In genomic region chr17:30363715-30364202, GRCh38 we compare ENCODE assay signal across 9 cellular contexts. TPM values are rescaled to one million over a fixed set of nuclear protein-coding genes. Genes with fewer than 3 reads are reported as not detected.
DNase-seq lines count a peak whose midpoint lies in the region; ATAC-seq and TF ChIP-seq lines count a peak whose summit lies in the region.
"Had no signal": no experiment of that assay in that cellular context is flagged by ENCODE, and none has a peak within 500 bp of the region (broad histone marks: within the 10 kb centered on the region; RNA-seq: fewer than 3 reads in every experiment).

No MANE protein-coding gene starts in this region.

- DNase-seq in SIG-M5 (lab: John Stamatoyannopoulos, UW), result peak; percentile 84
- DNase-seq in renal cortical epithelial cell (ENCODE audit: low read depth), result peak; percentile 100
- no peak for DNase-seq in NCI-H226
- no peak for DNase-seq in dermis blood vessel endothelial cell
- no peak for DNase-seq in progenitor cell of endocrine pancreas (ENCODE audit: low spot score, unreplicated experiment)

- peak; percentile 46 for ATAC-seq in GM18873 (IDR thresholded peaks at IDR 0.05; ENCODE audit: low FRiP score, unreplicated experiment)
- peak; percentile 91 for ATAC-seq in HG03064 (IDR thresholded peaks at IDR 0.05; ENCODE audit: low read depth, unreplicated experiment)
- ATAC-seq: body of pancreas had no signal

- H3K27me3 Mint-ChIP-seq in activated naive CD8-positive, alpha-beta T cell, result no peaks in the 10 kb centered on the region
- H3K27me3 Mint-ChIP-seq in progenitor cell of endocrine pancreas, result no peaks in the 10 kb centered on the region

- peaks cover 5% of the 10 kb centered on the region for H3K36me3 Mint-ChIP-seq in activated naive CD8-positive, alpha-beta T cell
- no peaks in the 10 kb centered on the region for H3K36me3 Mint-ChIP-seq in progenitor cell of endocrine pancreas (ENCODE audit: insufficient read depth)

- peak overlapping the region; percentile 91 for H3K27ac Mint-ChIP-seq in activated naive CD8-positive, alpha-beta T cell
- no peak overlapping the region for H3K27ac Mint-ChIP-seq in progenitor cell of endocrine pancreas

- TF ChIP-seq CTCF in progenitor cell of endocrine pancreas (IDR thresholded peaks at IDR 0.05; ENCODE audit: unreplicated experiment), result no peak

- no peaks in the 10 kb centered on the region for H3K9me3 Mint-ChIP-seq in activated naive CD8-positive, alpha-beta T cell (ENCODE audit: low read depth)
- peaks cover 4% of the 10 kb centered on the region for H3K9me3 Mint-ChIP-seq in progenitor cell of endocrine pancreas (ENCODE audit: low read depth)

- peak overlapping the region; percentile 75 for H3K4me3 Mint-ChIP-seq in activated naive CD8-positive, alpha-beta T cell
- no peak overlapping the region for H3K4me3 Mint-ChIP-seq in progenitor cell of endocrine pancreas (ENCODE audit: low read depth)

- H3K4me1 Mint-ChIP-seq in activated naive CD8-positive, alpha-beta T cell (ENCODE audit: low read depth), result peaks cover 37% of the 10 kb centered on the region
- H3K4me1 Mint-ChIP-seq in progenitor cell of endocrine pancreas (ENCODE audit: low read depth), result peaks cover 5% of the 10 kb centered on the region

RNA-seq across cellular contexts. Expression of gene CPD, which starts 15.0 kb away (rescaled TPM):
- 169 and 332 TPM in 2 replicates for total RNA-seq in renal cortical epithelial cell
- 258 and 324 TPM in 2 replicates for total RNA-seq in dermis blood vessel endothelial cell
- 123 and 124 TPM in 2 replicates for total RNA-seq in progenitor cell of endocrine pancreas

RNA-seq across cellular contexts. Expression of gene TMIGD1, which starts 29.9 kb away (rescaled TPM):
- total RNA-seq in renal cortical epithelial cell (not detected in 2 replicates), dermis blood vessel endothelial cell (not detected in 2 replicates), progenitor cell of endocrine pancreas (not detected in 2 replicates)
- total RNA-seq: body of pancreas had no signal

Comparison
In these comparisons a context has a peak if more than half of its experiments do, and no peak if none do; other contexts are left out.
1. DNase-seq: peak in SIG-M5 (single experiment) and renal cortical epithelial cell (single experiment); none in NCI-H226 (single experiment), dermis blood vessel endothelial cell (single experiment) and progenitor cell of endocrine pancreas (single experiment).